ENCODE assay signal across 26 cellular contexts in the genomic region with DNA sequence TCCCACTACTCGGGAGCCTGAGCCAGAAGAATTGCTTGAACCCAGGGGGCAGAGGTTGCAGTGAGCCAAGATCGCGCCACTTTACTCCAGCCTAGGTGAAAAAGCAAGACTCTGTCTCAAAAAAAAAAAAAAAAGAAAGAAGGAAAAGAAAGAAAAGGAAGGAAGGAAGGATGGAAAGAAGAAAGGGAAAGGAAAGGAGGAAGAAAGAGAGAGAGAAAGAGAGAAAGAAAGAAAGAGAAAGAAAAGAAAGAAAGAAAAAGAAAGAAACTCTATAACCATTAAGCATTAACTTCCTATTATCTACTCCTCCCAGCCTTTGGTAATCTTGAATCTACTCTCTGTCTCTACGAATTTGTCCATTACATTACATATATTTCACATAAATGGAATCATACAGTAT.
"Had no signal": no experiment of that assay in that cellular context is flagged by ENCODE, and none has a peak within 500 bp of the region (broad histone marks: within the 10 kb centered on the region; RNA-seq: fewer than 3 reads in every experiment).

No MANE protein-coding gene starts in this region.

- H3K36me3 ChIP-seq: ascending aorta, cardiac muscle cell had no signal

- DNase-seq: activated CD4-positive, alpha-beta memory T cell treated with anti-CD3 and anti-CD28 coated beads, Interleukin-2, amount 10 ng/mL, durations not matched to agents 7 days and 5 days; activated CD4-positive, alpha-beta T cell treated with anti-CD3 and anti-CD28 coated beads for 1 hour; activated CD4-positive, alpha-beta T cell treated with anti-CD3 and anti-CD28 coated beads for 36 hours; activated CD4-positive, alpha-beta T cell treated with anti-CD3 and anti-CD28 coated beads for 48 hours; activated CD4-positive, alpha-beta T cell treated with anti-CD3 and anti-CD28 coated beads, Interleukin-2, amount 10 ng/mL, durations not matched to agents 7 days and 5 days; activated CD4-positive, alpha-beta T cell treated with anti-CD3 and anti-CD28 coated beads, Interleukin-2, amount 50 U/mL, for 48 hours; activated CD4-positive, CD25-positive, alpha-beta regulatory T cell; activated CD8-positive, alpha-beta memory T cell treated with anti-CD3 and anti-CD28 coated beads for 24 hours; activated CD8-positive, alpha-beta memory T cell treated with anti-CD3 and anti-CD28 coated beads, Interleukin-2, amount 10 ng/mL, durations not matched to agents 7 days and 5 days; activated CD8-positive, alpha-beta memory T cell treated with anti-CD3 and anti-CD28 coated beads, Interleukin-2, amount 50 U/mL, for 48 hours; activated CD8-positive, alpha-beta T cell treated with anti-CD3 and anti-CD28 coated beads, Interleukin-2, amount 10 ng/mL, durations not matched to agents 7 days and 5 days; activated effector memory CD4-positive, alpha-beta T cell treated with Interleukin-2 at 50 U/mL for 16 hours; activated gamma-delta T cell; activated naive CD4-positive, alpha-beta T cell treated with anti-CD3 and anti-CD28 coated beads, Interleukin-2, amount 10 ng/mL, durations not matched to agents 7 days and 5 days; activated naive CD4-positive, alpha-beta T cell treated with Interleukin-2 at 50 U/mL for 16 hours; activated naive CD8-positive, alpha-beta T cell treated with anti-CD3 and anti-CD28 coated beads, Interleukin-2, amount 10 ng/mL, durations not matched to agents 7 days and 5 days; activated naive CD8-positive, alpha-beta T cell treated with anti-CD3 and anti-CD28 coated beads, Interleukin-2, amount 50 U/mL, for 24 hours; activated T-cell treated with anti-CD3 and anti-CD28 coated beads, Interleukin-2, amount 50 U/mL, for 24 hours; activated T-cell treated with anti-CD3 and anti-CD28 coated beads, Interleukin-2, amount 50 U/mL, for 48 hours; T-helper 1 cell; T-helper 2 cell; T-helper 9 cell; WERI-Rb-1 had no signal

- H3K27me3 ChIP-seq: ascending aorta, cardiac muscle cell had no signal

- H3K9me3 ChIP-seq: ascending aorta had no signal

- H3K4me3 ChIP-seq: ascending aorta, cardiac muscle cell had no signal

- H3K4me1 ChIP-seq: ascending aorta had no signal

- FAIRE-seq: bronchial epithelial cell had no signal

- H3K27ac ChIP-seq: ascending aorta, cardiac muscle cell, WERI-Rb-1 had no signal
